In genomic region chr6:56695702-56696101, GRCh38 we compare ENCODE assay signal across 26 cellular contexts. TPM values are rescaled to one million over a fixed set of nuclear protein-coding genes. Genes with fewer than 3 reads are reported as not detected.
DNase-seq lines count a peak whose midpoint lies in the region; ATAC-seq, FAIRE-seq and TF ChIP-seq lines count a peak whose summit lies in the region.
"Had no signal": no experiment of that assay in that cellular context is flagged by ENCODE, and none has a peak within 500 bp of the region (broad histone marks: within the 10 kb centered on the region; RNA-seq: fewer than 3 reads in every experiment).

No MANE protein-coding gene starts in this region.

- no peak overlapping the region for H2AFZ ChIP-seq in endothelial cell of umbilical vein (ENCODE audit: low read depth, low read length)

- H3K9me3 Mint-ChIP-seq in Caco-2 (ENCODE audit: unreplicated experiment) = peaks cover 9% of the 10 kb centered on the region
- H3K9me3 Mint-ChIP-seq: activated CD4-positive, alpha-beta T cell treated with anti-CD3 and anti-CD28 coated beads, Interleukin-2, amount 10 ng/mL, durations not matched to agents 24 days and 14 days; activated naive CD4-positive, alpha-beta T cell treated with anti-CD3 and anti-CD28 coated beads for 36 hours; endodermal cell had no signal

- peak; percentile 59 for FAIRE-seq in RCC 7860 (lab: Jason Lieb, UNC)
- FAIRE-seq in endothelial cell of umbilical vein (lab: Jason Lieb, UNC) = no peak
- FAIRE-seq in pancreas (lab: Jason Lieb, UNC) = peak; percentile 78
- FAIRE-seq in D721Med (lab: Jason Lieb, UNC) = no peak
- FAIRE-seq: GM19239 had no signal

- no peaks in the 10 kb centered on the region for H3K27me3 Mint-ChIP-seq in Caco-2 (ENCODE audit: insufficient read depth, unreplicated experiment)
- H3K27me3 Mint-ChIP-seq: memory B cell had no signal

- intact Hi-C loops in endothelial cell of umbilical vein (cut with micrococcal nuclease) (no loop called here), pancreas (cut with DNase I) (loop anchor here in 1 of 3 donors (5.0 kb wide), 1 partner anchor 53 kb away; the partner anchor contains the start of gene DST), Caco-2 (cut with micrococcal nuclease; ENCODE audit: unreplicated experiment) (no loop called here)

- dilution Hi-C loops in endothelial cell of umbilical vein (cut with MboI; ENCODE audit: extremely low pct_ligation_motif_present, low sequenced_read_pairs) = no loop called here

- H3K36me3 ChIP-seq in endothelial cell of umbilical vein (ENCODE audit: control insufficient read depth in 2 of 2, extremely low read depth in 1 of 2, insufficient read depth in 2 of 2, low read length in 2 of 2) = no peaks in the 10 kb centered on the region
- H3K36me3 ChIP-seq in pancreas = no peaks in the 10 kb centered on the region
- no peaks in the 10 kb centered on the region for H3K36me3 ChIP-seq in HAP-1 (replicated peaks)
- H3K36me3 ChIP-seq in Caco-2 (ENCODE audit: control insufficient read depth, insufficient read depth, low read length) = no peaks in the 10 kb centered on the region
- H3K36me3 ChIP-seq: BLaER1, cardiac muscle cell, spleen, WERI-Rb-1 had no signal

- no peak for ATAC-seq in pancreas
- ATAC-seq in GM21717 (IDR thresholded peaks at IDR 0.05; ENCODE audit: unreplicated experiment) = no peak
- ATAC-seq: activated T-cell treated with anti-CD3 and anti-CD28 coated beads, Interleukin-2, amount 50 U/mL, for 72 hours; heart left ventricle; left colon; stimulated activated effector memory CD8-positive, alpha-beta T cell treated with anti-CD3 and anti-CD28 coated beads, Interleukin-12 subunit alpha, Interleukin-12 subunit beta, amount 100 ng/mL, for 72 hours had no signal

- no peak overlapping the region for H3K27ac Mint-ChIP-seq in Caco-2 (ENCODE audit: unreplicated experiment)
- H3K27ac Mint-ChIP-seq: activated CD4-positive, alpha-beta T cell treated with anti-CD3 and anti-CD28 coated beads, Interleukin-2, amount 10 ng/mL, durations not matched to agents 24 days and 14 days; activated naive CD4-positive, alpha-beta T cell treated with anti-CD3 and anti-CD28 coated beads for 36 hours; activated T-cell treated with anti-CD3 and anti-CD28 coated beads, Interleukin-2, amount 50 U/mL, for 72 hours; endodermal cell; memory B cell; stimulated activated effector memory CD8-positive, alpha-beta T cell treated with anti-CD3 and anti-CD28 coated beads, Interleukin-12 subunit alpha, Interleukin-12 subunit beta, amount 100 ng/mL, for 72 hours had no signal

- H3K9me1 ChIP-seq in endothelial cell of umbilical vein (replicated peaks; ENCODE audit: control insufficient read depth, extremely low read depth, insufficient read depth, low read length) = no peaks in the 10 kb centered on the region

- no peaks in the 10 kb centered on the region for H3K27me3 ChIP-seq in endothelial cell of umbilical vein (ENCODE audit: control insufficient read depth in 2 of 2, insufficient read depth in 2 of 2, low read length in 2 of 2)
- H3K27me3 ChIP-seq in pancreas = no peaks in the 10 kb centered on the region
- H3K27me3 ChIP-seq in HAP-1 (ENCODE audit: low read depth) = no peaks in the 10 kb centered on the region
- H3K27me3 ChIP-seq in Caco-2 (replicated peaks; ENCODE audit: control insufficient read depth, insufficient read depth, low read length) = no peaks in the 10 kb centered on the region
- H3K27me3 ChIP-seq: BLaER1, cardiac muscle cell, heart left ventricle, spleen had no signal

- H3K4me2 ChIP-seq in endothelial cell of umbilical vein (ENCODE audit: insufficient read depth, low read length) = peak overlapping the region; percentile 20
- H3K4me2 ChIP-seq: BLaER1 had no signal

- no peaks in the 10 kb centered on the region for H3K36me3 Mint-ChIP-seq in Caco-2 (ENCODE audit: insufficient read depth, unreplicated experiment)
- H3K36me3 Mint-ChIP-seq: memory B cell; stimulated activated effector memory CD8-positive, alpha-beta T cell treated with anti-CD3 and anti-CD28 coated beads, Interleukin-12 subunit alpha, Interleukin-12 subunit beta, amount 100 ng/mL, for 72 hours had no signal

- POLR2A ChIA-PET in endothelial cell of umbilical vein (lab: Charles Lee) (no interaction called here), Caco-2 (lab: Charles Lee) (no interaction called here)

- no TSS peak for BruUV-seq in endothelial cell of umbilical vein (replicated peaks; lab: Mats Ljungman, UMichigan)
- BruUV-seq in Caco-2 (replicated peaks; lab: Mats Ljungman, UMichigan) = no TSS peak

- no peak overlapping the region for H3K9ac ChIP-seq in endothelial cell of umbilical vein (replicated peaks; ENCODE audit: extremely low read depth, insufficient read depth, low read length)
- H3K9ac ChIP-seq: BLaER1 had no signal

- H3K4me3 ChIP-seq in endothelial cell of umbilical vein (replicated peaks in 1 of 3; ENCODE audit: insufficient read depth in 1 of 3, low read depth in 1 of 3, low read length in 3 of 3) = no peak overlapping the region
- no peak overlapping the region for H3K4me3 ChIP-seq in pancreas
- no peak overlapping the region for H3K4me3 ChIP-seq in HAP-1
- no peak overlapping the region for H3K4me3 ChIP-seq in Caco-2 (ENCODE audit: low read depth, low read length)
- H3K4me3 ChIP-seq: BLaER1, cardiac muscle cell, heart left ventricle, spleen had no signal

- H3K9me3 ChIP-seq in endothelial cell of umbilical vein (replicated peaks; ENCODE audit: control insufficient read depth, insufficient read depth, low read length) (no peaks in the 10 kb centered on the region), pancreas (no peaks in the 10 kb centered on the region), HAP-1 (no peaks in the 10 kb centered on the region), Caco-2 (no peaks in the 10 kb centered on the region)
- H3K9me3 ChIP-seq: BLaER1, heart left ventricle, spleen had no signal

- TF ChIP-seq POLR2A in endothelial cell of umbilical vein (IDR thresholded peaks at IDR 0.05; ENCODE audit: low read depth, low read length) = no peak

- H4K20me1 ChIP-seq in endothelial cell of umbilical vein (replicated peaks; ENCODE audit: control insufficient read depth, extremely low read depth, insufficient read depth, low read length) = no peaks in the 10 kb centered on the region
- H4K20me1 ChIP-seq: BLaER1 had no signal

- peak overlapping the region; percentile 64 for H3K27ac ChIP-seq in endothelial cell of umbilical vein (ENCODE audit: insufficient read depth, low read depth, low read length)
- H3K27ac ChIP-seq in pancreas = no peak overlapping the region
- H3K27ac ChIP-seq: BLaER1, cardiac muscle cell, spleen, WERI-Rb-1 had no signal

- peaks cover 40% of the 10 kb centered on the region for H3K4me1 ChIP-seq in endothelial cell of umbilical vein (ENCODE audit: control insufficient read depth, extremely low read depth, insufficient read depth, low read length)
- H3K4me1 ChIP-seq in pancreas = peaks cover 0 to 11% (median 7%) of the 10 kb centered on the region in 3 donors
- peaks cover 31% of the 10 kb centered on the region for H3K4me1 ChIP-seq in HAP-1
- peaks cover 30% of the 10 kb centered on the region for H3K4me1 ChIP-seq in Caco-2
- H3K4me1 ChIP-seq: BLaER1 had no signal

- DNase-seq in EL (peak; percentile 31), RCC 7860 (ENCODE audit: low spot score) (no peak), endothelial cell of umbilical vein (ENCODE audit: low read depth, low spot score) (peak; percentile 34), pancreas (no peak), HAP-1 (ENCODE audit: low spot score in 2 of 2) (no peak), Caco-2 (no peak), D721Med (ENCODE audit: insufficient read length, low spot score) (no peak)
- DNase-seq: activated naive CD4-positive, alpha-beta T cell treated with anti-CD3 and anti-CD28 coated beads for 36 hours; activated T-cell treated with anti-CD3 and anti-CD28 coated beads, Interleukin-2, amount 50 U/mL, for 72 hours; cortex of kidney; endodermal cell; heart left ventricle; left colon; MM.1S; NCI-H1436 treated with DMSO at 0.1 percent for 48 hours; NCI-H510A treated with DMSO at 0.1 percent for 48 hours; spleen; stimulated activated CD4-positive, alpha-beta T cell treated with anti-CD3 and anti-CD28 coated beads, Interleukin-2, amount 100 ng/mL, for 48 hours; WERI-Rb-1 had no signal

- in situ Hi-C loops in HAP-1 (cut with MboI; ENCODE audit: low sequenced_read_pairs) = loop anchor here (5.0 kb wide), 1 partner anchor 53 kb away; the partner anchor contains the start of gene DST

- CTCF ChIA-PET in endothelial cell of umbilical vein (lab: Charles Lee) (interaction anchor here (1.4 kb wide), 1 partner anchor 58 kb away, joined by 3 read pairs; no protein-coding TSS in a partner anchor), Caco-2 (lab: Charles Lee) (no interaction called here)

- no peak for TF ChIP-seq CTCF in endothelial cell of umbilical vein (IDR thresholded peaks at IDR 0.05; ENCODE audit: extremely low read depth in 1 of 2, insufficient read depth in 1 of 2, low read depth in 1 of 2, low read length in 2 of 2)
- TF ChIP-seq CTCF in pancreas (IDR thresholded peaks at IDR 0.05) = no peak
- TF ChIP-seq CTCF in Caco-2 (IDR thresholded peaks at IDR 0.05; ENCODE audit: insufficient read depth in 1 of 2, low read depth in 1 of 2, low read length in 1 of 2, severe bottlenecking in 1 of 2, unreplicated experiment in 1 of 2) = no peak
- TF ChIP-seq CTCF in D721Med (IDR thresholded peaks at IDR 0.05; ENCODE audit: insufficient read depth, missing control alignments) = no peak

- H3K4me1 Mint-ChIP-seq in Caco-2 (ENCODE audit: low read depth, unreplicated experiment) = peaks cover 19% of the 10 kb centered on the region
- H3K4me1 Mint-ChIP-seq: activated CD4-positive, alpha-beta T cell treated with anti-CD3 and anti-CD28 coated beads, Interleukin-2, amount 10 ng/mL, durations not matched to agents 24 days and 14 days; memory B cell; stimulated activated effector memory CD8-positive, alpha-beta T cell treated with anti-CD3 and anti-CD28 coated beads, Interleukin-12 subunit alpha, Interleukin-12 subunit beta, amount 100 ng/mL, for 72 hours had no signal

- H3K79me2 ChIP-seq in endothelial cell of umbilical vein (ENCODE audit: control insufficient read depth, insufficient read depth, low read length) = peaks cover 2% of the 10 kb centered on the region

- no peak overlapping the region for H3K4me3 Mint-ChIP-seq in Caco-2 (ENCODE audit: unreplicated experiment)
- H3K4me3 Mint-ChIP-seq: activated CD4-positive, alpha-beta T cell treated with anti-CD3 and anti-CD28 coated beads, Interleukin-2, amount 10 ng/mL, durations not matched to agents 24 days and 14 days; activated naive CD4-positive, alpha-beta T cell treated with anti-CD3 and anti-CD28 coated beads for 36 hours; activated T-cell treated with anti-CD3 and anti-CD28 coated beads, Interleukin-2, amount 50 U/mL, for 72 hours; endodermal cell; memory B cell; stimulated activated effector memory CD8-positive, alpha-beta T cell treated with anti-CD3 and anti-CD28 coated beads, Interleukin-12 subunit alpha, Interleukin-12 subunit beta, amount 100 ng/mL, for 72 hours had no signal

RNA-seq across cellular contexts. Expression of gene DST, which starts 53.0 kb away (rescaled TPM):
- total RNA-seq in endothelial cell of umbilical vein = 206 and 253 TPM in 2 replicates
- 62.3 and 70.2 TPM in 2 replicates for polyA plus RNA-seq in endothelial cell of umbilical vein
- 37.1 and 41.0 TPM in 2 replicates for polyA plus RNA-seq in endothelial cell of umbilical vein (2011; cell fraction: cytosol; rRNA removed)
- polyA plus RNA-seq in endothelial cell of umbilical vein (2011; cell fraction: nucleus; rRNA removed) = 386 and 476 TPM in 2 replicates
- polyA plus RNA-seq in endothelial cell of umbilical vein (2012) = 110 and 119 TPM in 2 replicates
- 406 and 457 TPM in 2 replicates for polyA minus RNA-seq in endothelial cell of umbilical vein
- 27.3 TPM for polyA minus RNA-seq in endothelial cell of umbilical vein (2011; cell fraction: cytosol; rRNA and poly(A)+ RNA removed)
- 1,287 and 1,746 TPM in 2 replicates for polyA minus RNA-seq in endothelial cell of umbilical vein (2011; cell fraction: nucleus; rRNA and poly(A)+ RNA removed)
- 100 to 1,000 TPM in 2 of 6 donors, 10 to 100 TPM in 4; 54.9 to 149 (median 75.7) TPM for total RNA-seq in pancreas
- polyA plus RNA-seq in pancreas = 10 to 100 TPM; 42.4 to 75.5 TPM
- 76.0 and 94.2 TPM in 2 replicates for total RNA-seq in Caco-2 (2022)

Comparison
In these comparisons a context has a peak if more than half of its experiments do, and no peak if none do; other contexts are left out.
1. DNase-seq: peak in EL (single experiment) and endothelial cell of umbilical vein (single experiment); none in RCC 7860 (single experiment), pancreas (0 of 6), HAP-1 (0 of 2), Caco-2 (0 of 2) and D721Med (single experiment).